Comparison of ENCODE assay signal across 30 cellular contexts in genomic region chr22:22040908-22041307, GRCh38.
"Had no signal": no experiment of that assay in that cellular context is flagged by ENCODE, and none has a peak within 500 bp of the region (broad histone marks: within the 10 kb centered on the region; RNA-seq: fewer than 3 reads in every experiment).

No MANE protein-coding gene starts in this region.

- H3K9ac ChIP-seq: neural progenitor cell had no signal

- H3K36me3 Mint-ChIP-seq: immature natural killer cell; mesothelial cell of epicardium; natural killer cell; neural progenitor cell; stimulated activated effector memory CD8-positive, alpha-beta T cell treated with anti-CD3 and anti-CD28 coated beads, Interleukin-12 subunit alpha, Interleukin-12 subunit beta, amount 100 ng/mL, for 72 hours; type B pancreatic cell had no signal

- H3K27ac Mint-ChIP-seq: immature natural killer cell; mesothelial cell of epicardium; natural killer cell; nephron progenitor cell; stimulated activated effector memory CD8-positive, alpha-beta T cell treated with anti-CD3 and anti-CD28 coated beads, Interleukin-12 subunit alpha, Interleukin-12 subunit beta, amount 100 ng/mL, for 72 hours; stimulated activated naive CD8-positive, alpha-beta T cell treated with anti-CD3 and anti-CD28 coated beads, Interleukin-15, amount 100 ng/mL, for 72 hours; type B pancreatic cell had no signal

- ATAC-seq: left colon; left lung; natural killer cell; right cardiac atrium; sciatic nerve; stimulated activated effector memory CD8-positive, alpha-beta T cell treated with anti-CD3 and anti-CD28 coated beads, Interleukin-12 subunit alpha, Interleukin-12 subunit beta, amount 100 ng/mL, for 72 hours; stimulated activated naive CD8-positive, alpha-beta T cell treated with anti-CD3 and anti-CD28 coated beads, Interleukin-15, amount 100 ng/mL, for 72 hours had no signal

- H3K27me3 ChIP-seq: left lung, neutrophil, ovary, tibial nerve, uterus had no signal

- H2AFZ ChIP-seq: neural progenitor cell had no signal

- H3K9me3 ChIP-seq: left lung, neutrophil, ovary, prostate gland, tibial nerve, uterus had no signal

- FAIRE-seq: islet of Langerhans had no signal

- H3K9me3 Mint-ChIP-seq: immature natural killer cell; mesothelial cell of epicardium; natural killer cell; nephron progenitor cell; neural progenitor cell; stimulated activated effector memory CD8-positive, alpha-beta T cell treated with anti-CD3 and anti-CD28 coated beads, Interleukin-12 subunit alpha, Interleukin-12 subunit beta, amount 100 ng/mL, for 72 hours; stimulated activated naive CD8-positive, alpha-beta T cell treated with anti-CD3 and anti-CD28 coated beads, Interleukin-15, amount 100 ng/mL, for 72 hours; type B pancreatic cell had no signal

- H3K4me1 ChIP-seq: left lung, prostate gland, tibial nerve, uterus had no signal

- H3K36me3 ChIP-seq: left lung, neural progenitor cell, neutrophil, ovary, prostate gland, tibial nerve, uterus had no signal

- H3K4me2 ChIP-seq: neural progenitor cell had no signal

- DNase-seq: hypothalamus; immature natural killer cell; kidney; left colon; left lung; mesendoderm; naive B cell; natural killer cell; nephron progenitor cell; occipital lobe; ovary; posterior cingulate gyrus; retina; right cardiac atrium; stimulated activated CD4-positive, alpha-beta T cell treated with anti-CD3 and anti-CD28 coated beads, Interleukin-4, amount 100 ng/mL, for 24 hours; stimulated activated naive CD4-positive, alpha-beta T cell treated with Interleukin-2 at 50 U/mL for 16 hours; stimulated activated naive CD8-positive, alpha-beta T cell treated with anti-CD3 and anti-CD28 coated beads, Interleukin-15, amount 100 ng/mL, for 72 hours; substantia nigra; uterus had no signal

- H3K4me3 ChIP-seq: left lung, lung, neural progenitor cell, ovary, prostate gland, skin epidermis, tibial nerve, uterus had no signal

- H3K4me3 Mint-ChIP-seq: immature natural killer cell; mesothelial cell of epicardium; natural killer cell; nephron progenitor cell; neural progenitor cell; stimulated activated effector memory CD8-positive, alpha-beta T cell treated with anti-CD3 and anti-CD28 coated beads, Interleukin-12 subunit alpha, Interleukin-12 subunit beta, amount 100 ng/mL, for 72 hours; stimulated activated naive CD8-positive, alpha-beta T cell treated with anti-CD3 and anti-CD28 coated beads, Interleukin-15, amount 100 ng/mL, for 72 hours; type B pancreatic cell had no signal

- H3K27ac ChIP-seq: left lung, neural progenitor cell, neutrophil, ovary, prostate gland, skin epidermis, tibial nerve, uterus had no signal

- H3K27me3 Mint-ChIP-seq: naive B cell; stimulated activated naive CD8-positive, alpha-beta T cell treated with anti-CD3 and anti-CD28 coated beads, Interleukin-15, amount 100 ng/mL, for 72 hours had no signal

- H3K4me1 Mint-ChIP-seq: immature natural killer cell; mesothelial cell of epicardium; natural killer cell; nephron progenitor cell; stimulated activated effector memory CD8-positive, alpha-beta T cell treated with anti-CD3 and anti-CD28 coated beads, Interleukin-12 subunit alpha, Interleukin-12 subunit beta, amount 100 ng/mL, for 72 hours had no signal
